In genomic region chr1:246203180-246203579, GRCh38 we compare ENCODE assay signal across 29 cellular contexts.
"Had no signal": no experiment of that assay in that cellular context is flagged by ENCODE, and none has a peak within 500 bp of the region (broad histone marks: within the 10 kb centered on the region; RNA-seq: fewer than 3 reads in every experiment).

No MANE protein-coding gene starts in this region.

- H3K9me3 ChIP-seq: spleen, testis, transverse colon had no signal

- H3K4me1 ChIP-seq: spleen, testis, transverse colon had no signal

- H3K4me1 Mint-ChIP-seq: activated B cell treated with CpG ODN at 0.5 μM for 24 hours; activated CD8-positive, alpha-beta memory T cell treated with anti-CD3 and anti-CD28 coated beads, Interleukin-2, amount 10 ng/mL, durations not matched to agents 7 days and 5 days; immature natural killer cell; nephron had no signal

- FAIRE-seq: bronchial epithelial cell, colon, kidney, urothelium cell line had no signal

- H3K4me3 Mint-ChIP-seq: activated B cell treated with CpG ODN at 0.5 μM for 24 hours; activated CD8-positive, alpha-beta memory T cell treated with anti-CD3 and anti-CD28 coated beads, Interleukin-2, amount 10 ng/mL, durations not matched to agents 7 days and 5 days; activated CD8-positive, alpha-beta T cell treated with anti-CD3 and anti-CD28 coated beads for 36 hours; activated naive CD8-positive, alpha-beta T cell; central memory CD8-positive, alpha-beta T cell; immature natural killer cell; nephron had no signal

- ATAC-seq: activated CD8-positive, alpha-beta memory T cell treated with anti-CD3 and anti-CD28 coated beads, Interleukin-2, amount 10 ng/mL, durations not matched to agents 7 days and 5 days; activated CD8-positive, alpha-beta T cell treated with anti-CD3 and anti-CD28 coated beads for 36 hours; left colon; right cardiac atrium; stimulated activated naive CD8-positive, alpha-beta T cell treated with anti-CD3 and anti-CD28 coated beads, Interleukin-15, Interleukin-2, amounts not matched to agents 100 U/mL and 50 U/mL, for 24 hours had no signal

- H3K36me3 ChIP-seq: spleen, transverse colon had no signal

- H3K36me3 Mint-ChIP-seq: activated CD8-positive, alpha-beta memory T cell treated with anti-CD3 and anti-CD28 coated beads, Interleukin-2, amount 10 ng/mL, durations not matched to agents 7 days and 5 days had no signal

- H3K27ac Mint-ChIP-seq: activated B cell treated with CpG ODN at 0.5 μM for 24 hours; activated CD8-positive, alpha-beta memory T cell treated with anti-CD3 and anti-CD28 coated beads, Interleukin-2, amount 10 ng/mL, durations not matched to agents 7 days and 5 days; activated CD8-positive, alpha-beta T cell treated with anti-CD3 and anti-CD28 coated beads for 36 hours; activated naive CD8-positive, alpha-beta T cell; immature natural killer cell; nephron had no signal

- H3K27me3 Mint-ChIP-seq: activated B cell treated with CpG ODN at 0.5 μM for 24 hours; activated CD8-positive, alpha-beta memory T cell treated with anti-CD3 and anti-CD28 coated beads, Interleukin-2, amount 10 ng/mL, durations not matched to agents 7 days and 5 days; activated CD8-positive, alpha-beta T cell treated with anti-CD3 and anti-CD28 coated beads for 36 hours; activated naive CD8-positive, alpha-beta T cell; central memory CD8-positive, alpha-beta T cell had no signal

- DNase-seq: activated B cell treated with CpG ODN at 0.5 μM for 24 hours; activated CD4-positive, alpha-beta T cell treated with anti-CD3 and anti-CD28 coated beads, Interleukin-2, amount 50 U/mL, for 1 hour; activated CD8-positive, alpha-beta memory T cell treated with anti-CD3 and anti-CD28 coated beads, Interleukin-2, amount 10 ng/mL, durations not matched to agents 7 days and 5 days; activated CD8-positive, alpha-beta T cell treated with anti-CD3 and anti-CD28 coated beads for 36 hours; activated effector memory CD4-positive, alpha-beta T cell treated with Interleukin-2 at 50 U/mL for 16 hours; activated naive CD4-positive, alpha-beta T cell treated with Interleukin-2 at 50 U/mL for 16 hours; anterior cingulate cortex; dorsolateral prefrontal cortex; effector memory CD4-positive, alpha-beta T cell; erythroblast; head of caudate nucleus; hippocampal formation; immature natural killer cell; kidney; left colon; mammary epithelial cell; posterior cingulate gyrus; right cardiac atrium; spleen; stimulated activated CD4-positive, alpha-beta T cell treated with anti-CD3 and anti-CD28 coated beads, Interleukin-2, amount 100 ng/mL, for 48 hours; stimulated activated naive CD8-positive, alpha-beta T cell treated with anti-CD3 and anti-CD28 coated beads, Interleukin-15, Interleukin-2, amounts not matched to agents 100 U/mL and 50 U/mL, for 24 hours; testis; transverse colon had no signal

- H3K27me3 ChIP-seq: dorsolateral prefrontal cortex, spleen, testis, transverse colon had no signal

- H3K27ac ChIP-seq: dorsolateral prefrontal cortex, spleen, testis, transverse colon had no signal

- H3K9me3 Mint-ChIP-seq: activated B cell treated with CpG ODN at 0.5 μM for 24 hours; activated CD8-positive, alpha-beta T cell treated with anti-CD3 and anti-CD28 coated beads for 36 hours; central memory CD8-positive, alpha-beta T cell; immature natural killer cell; nephron had no signal

- H3K4me3 ChIP-seq: dorsolateral prefrontal cortex, spleen, testis, transverse colon had no signal
